ENCODE assay signal across 1 cellular context in genomic region chr10:3892440-3893101, GRCh38.
TF ChIP-seq lines count a peak whose summit lies in the region.

No MANE protein-coding gene starts in this region.

TF ChIP-seq in HCT116, 20 proteins besides CTCF, POLR2A, EP300 and RAD21 (continued from another document):
- no peak for TF ChIP-seq REST (IDR thresholded peaks at IDR 0.05; ENCODE audit: low read depth)
- no peak for TF ChIP-seq ATF3 (IDR thresholded peaks at IDR 0.05)
- TF ChIP-seq FOSL1 (IDR thresholded peaks at IDR 0.05; ENCODE audit: low read depth) = no peak
- TF ChIP-seq ELF1 (IDR thresholded peaks at IDR 0.05; ENCODE audit: borderline replicate concordance, low read depth) = no peak
- no peak for TF ChIP-seq POLR2AphosphoS5 (IDR thresholded peaks at IDR 0.05; ENCODE audit: low read depth, low read length)
- TF ChIP-seq ZFX (IDR thresholded peaks at IDR 0.05) = no peak
- TF ChIP-seq JUND (IDR thresholded peaks at IDR 0.05) = no peak
- TF ChIP-seq EZH2phosphoT487 (IDR thresholded peaks at IDR 0.05; ENCODE audit: borderline replicate concordance) = no peak
